ENCODE assay signal across 19 cellular contexts in genomic region chr6:131877999-131878789, GRCh38.
DNase-seq lines count a peak whose midpoint lies in the region; ATAC-seq and TF ChIP-seq lines count a peak whose summit lies in the region.
"Had no signal": no experiment of that assay in that cellular context is flagged by ENCODE, and none has a peak within 500 bp of the region (broad histone marks: within the 10 kb centered on the region; RNA-seq: fewer than 3 reads in every experiment).

No MANE protein-coding gene starts in this region.

- POLR2A ChIA-PET in WTC11 (lab: Charles Lee) = no interaction called here

- no peak overlapping the region for H3K23ac ChIP-seq in mesenchymal stem cell (ENCODE audit: low read length in 2 of 2)

- no peak overlapping the region for H3K4me2 ChIP-seq in mesenchymal stem cell (ENCODE audit: low read length, poor library complexity, severe bottlenecking)

- intact Hi-C loops in activated naive CD4-positive, alpha-beta T cell treated with anti-CD3 and anti-CD28 coated beads for 36 hours (cut with micrococcal nuclease) = no loop called here

- H3K4me1 Mint-ChIP-seq in WTC11 = no peaks in the 10 kb centered on the region
- H3K4me1 Mint-ChIP-seq in activated naive CD4-positive, alpha-beta T cell treated with anti-CD3 and anti-CD28 coated beads for 36 hours (ENCODE audit: low read depth) = no peaks in the 10 kb centered on the region
- H3K4me1 Mint-ChIP-seq: CD4-positive, alpha-beta memory T cell had no signal

- H3K27me3 Mint-ChIP-seq in WTC11 (ENCODE audit: low read depth) = no peaks in the 10 kb centered on the region
- H3K27me3 Mint-ChIP-seq in activated naive CD4-positive, alpha-beta T cell treated with anti-CD3 and anti-CD28 coated beads for 36 hours (ENCODE audit: low read depth) = peaks cover 3% of the 10 kb centered on the region
- H3K27me3 Mint-ChIP-seq: CD4-positive, alpha-beta memory T cell had no signal

- TF ChIP-seq CTCF in AG10803 (conservative IDR thresholded peaks at IDR 0.05; ENCODE audit: low read length) (no peak), WTC11 (IDR thresholded peaks at IDR 0.05) (no peak), epithelial cell of esophagus (IDR thresholded peaks at IDR 0.05; ENCODE audit: insufficient read depth, low read depth, low read length, missing control alignments) (no peak)

- H3K4me3 ChIP-seq in AG10803 (ENCODE audit: low read length) (no peak overlapping the region), epithelial cell of esophagus (ENCODE audit: low read length) (no peak overlapping the region), mesenchymal stem cell (ENCODE audit: insufficient read depth in 1 of 2, low read depth in 1 of 2, low read length in 2 of 2) (no peak overlapping the region)

- H3K36me3 Mint-ChIP-seq in WTC11 = peaks cover 37% of the 10 kb centered on the region
- H3K36me3 Mint-ChIP-seq in activated naive CD4-positive, alpha-beta T cell treated with anti-CD3 and anti-CD28 coated beads for 36 hours (ENCODE audit: low read depth) = no peaks in the 10 kb centered on the region
- H3K36me3 Mint-ChIP-seq: CD4-positive, alpha-beta memory T cell had no signal

- H3K27ac Mint-ChIP-seq in WTC11 = no peak overlapping the region
- H3K27ac Mint-ChIP-seq in activated naive CD4-positive, alpha-beta T cell treated with anti-CD3 and anti-CD28 coated beads for 36 hours = no peak overlapping the region
- H3K27ac Mint-ChIP-seq: CD4-positive, alpha-beta memory T cell; HFFc6 had no signal

- H3K14ac ChIP-seq in mesenchymal stem cell (ENCODE audit: low read length in 2 of 2) = no peak overlapping the region

- H3K79me1 ChIP-seq in mesenchymal stem cell (replicated peaks; ENCODE audit: low read length, poor library complexity, severe bottlenecking) = no peaks in the 10 kb centered on the region

- no peak overlapping the region for H2BK120ac ChIP-seq in mesenchymal stem cell (ENCODE audit: low read depth, low read length)

- H2BK12ac ChIP-seq in mesenchymal stem cell (ENCODE audit: low read length in 2 of 2) = no peak overlapping the region

- H2AFZ ChIP-seq in mesenchymal stem cell (ENCODE audit: low read depth, low read length) = no peak overlapping the region

- H4K8ac ChIP-seq in mesenchymal stem cell (ENCODE audit: low read length) = no peak overlapping the region

- H3K4me1 ChIP-seq in mesenchymal stem cell (ENCODE audit: control insufficient read depth, insufficient read depth, low read depth, low read length) = no peaks in the 10 kb centered on the region

- H2BK5ac ChIP-seq in mesenchymal stem cell (ENCODE audit: low read depth, low read length, poor library complexity, severe bottlenecking) = no peak overlapping the region

- peaks cover 0 to 10% of the 10 kb centered on the region in 2 experiments for H3K36me3 ChIP-seq in mesenchymal stem cell (ENCODE audit: control insufficient read depth in 1 of 2, insufficient read depth in 2 of 2, low read depth in 1 of 2, low read length in 2 of 2)

- WGBS in mesenchymal stem cell = 92% methylated on average over 3 of the region's 4 CpGs

- H3K4me3 Mint-ChIP-seq in WTC11 = no peak overlapping the region
- no peak overlapping the region for H3K4me3 Mint-ChIP-seq in activated naive CD4-positive, alpha-beta T cell treated with anti-CD3 and anti-CD28 coated beads for 36 hours
- H3K4me3 Mint-ChIP-seq: CD4-positive, alpha-beta memory T cell; HFFc6 had no signal

- no peak overlapping the region for H2AK5ac ChIP-seq in mesenchymal stem cell (ENCODE audit: low read length, severe bottlenecking)

- no peak for ATAC-seq in WTC11
- no peak for ATAC-seq in GM18520 (IDR thresholded peaks at IDR 0.05; ENCODE audit: unreplicated experiment)

- H3K9me3 Mint-ChIP-seq in WTC11 = no peaks in the 10 kb centered on the region
- H3K9me3 Mint-ChIP-seq in activated naive CD4-positive, alpha-beta T cell treated with anti-CD3 and anti-CD28 coated beads for 36 hours = no peaks in the 10 kb centered on the region
- H3K9me3 Mint-ChIP-seq: CD4-positive, alpha-beta memory T cell; HFFc6 had no signal

- CTCF ChIA-PET in WTC11 (lab: Charles Lee) = no interaction called here
- CTCF ChIA-PET in activated naive CD4-positive, alpha-beta T cell treated with anti-CD3 and anti-CD28 coated beads for 36 hours (lab: Charles Lee) = no interaction called here

- H3K9ac ChIP-seq in mesenchymal stem cell (ENCODE audit: low read length) = no peak overlapping the region

- no peaks in the 10 kb centered on the region for H3K27me3 ChIP-seq in mesenchymal stem cell (ENCODE audit: control insufficient read depth in 1 of 2, insufficient read depth in 1 of 2, low read length in 2 of 2)

- H4K91ac ChIP-seq in mesenchymal stem cell (ENCODE audit: low read length) = no peak overlapping the region

- no peak overlapping the region for H3K18ac ChIP-seq in mesenchymal stem cell (ENCODE audit: low read depth in 1 of 2, low read length in 2 of 2)

- no peaks in the 10 kb centered on the region for H3K9me3 ChIP-seq in mesenchymal stem cell (ENCODE audit: control insufficient read depth, low read length)

- DNase-seq in AG10803 (ENCODE audit: low read depth) = peak; percentile 26
- no peak for DNase-seq in WTC11 (ENCODE audit: low spot score)
- DNase-seq in epithelial cell of esophagus (ENCODE audit: low read depth) = peak; percentile 40
- DNase-seq in mesenchymal stem cell = no peak
- no peak for DNase-seq in middle frontal gyrus (ENCODE audit: extremely low spot score, low spot score)
- DNase-seq in activated naive CD4-positive, alpha-beta T cell treated with anti-CD3 and anti-CD28 coated beads for 36 hours = no peak
- DNase-seq in activated CD8-positive, alpha-beta memory T cell treated with anti-CD3 and anti-CD28 coated beads for 24 hours = no peak
- DNase-seq: 8988T; Calu3; CD4-positive, alpha-beta memory T cell; DMS79; GDM1; HFFc6; NCI-H1417 treated with DMSO at 0.1 percent for 48 hours; NCI-H1930; OCI-M1; RPMI8226; SIG-M5 had no signal

- no peak overlapping the region for H3K4ac ChIP-seq in mesenchymal stem cell (ENCODE audit: low read depth in 1 of 2, low read length in 2 of 2)

- peak overlapping the region; percentile 40 for H3K27ac ChIP-seq in mesenchymal stem cell (ENCODE audit: low read length, poor library complexity, severe bottlenecking)

- no peak overlapping the region for H2BK15ac ChIP-seq in mesenchymal stem cell (ENCODE audit: low read depth, poor library complexity, severe bottlenecking)

TF ChIP-seq in WTC11, 78 proteins besides CTCF, POLR2A, EP300 and RAD21:
- TF ChIP-seq ZNF121 (CRISPR knock-in tag; IDR thresholded peaks at IDR 0.05) (peak; percentile 87; the same call in 1 of the 2 replicates), KAT7 (CRISPR knock-in tag; IDR thresholded peaks at IDR 0.05; ENCODE audit: borderline replicate concordance) (no peak)
TF ChIP-seq in WTC11: peak in this region for 1.

Comparison
In these comparisons a context has a peak if more than half of its experiments do, and no peak if none do; other contexts are left out.
1. DNase-seq: peak in AG10803 (single experiment) and epithelial cell of esophagus (single experiment); none in WTC11 (single experiment), mesenchymal stem cell (single experiment), middle frontal gyrus (single experiment), activated naive CD4-positive, alpha-beta T cell treated with anti-CD3 and anti-CD28 coated beads for 36 hours (single experiment) and activated CD8-positive, alpha-beta memory T cell treated with anti-CD3 and anti-CD28 coated beads for 24 hours (single experiment).